1 cellular context compared by ENCODE assay signal in the genomic region with DNA sequence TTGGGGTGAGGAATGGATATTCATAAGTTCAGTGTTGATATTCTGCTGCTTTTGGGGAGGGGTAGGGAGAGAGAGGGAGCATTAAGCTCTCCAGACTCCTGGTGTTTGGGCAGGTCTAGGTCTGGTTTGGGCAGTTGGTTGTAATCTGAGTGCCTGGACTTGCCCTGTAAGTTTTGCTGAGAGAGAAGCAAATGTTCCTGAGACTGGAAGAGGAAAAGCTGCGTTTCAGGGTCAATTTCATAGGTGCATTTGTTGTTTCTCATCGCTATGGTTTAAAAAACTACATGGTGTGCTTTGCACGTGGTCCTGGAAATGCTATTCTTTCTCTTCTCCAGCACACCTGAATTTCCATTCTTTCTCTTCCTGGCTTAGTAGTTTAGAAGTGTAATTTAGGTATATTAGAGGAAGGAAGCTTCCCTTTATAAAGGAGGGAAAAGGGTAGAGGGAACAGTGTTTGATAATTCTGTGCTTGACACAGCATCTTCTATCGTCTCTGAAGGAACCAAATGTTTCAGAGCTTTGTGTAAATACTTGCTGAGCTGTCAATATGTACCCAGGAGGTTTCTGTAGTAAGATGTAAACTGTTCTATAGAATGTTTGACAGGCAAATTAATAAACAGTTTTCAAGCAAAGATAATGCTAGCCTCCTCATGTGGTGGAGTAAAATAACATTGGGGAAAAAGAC.
TF ChIP-seq lines count a peak whose summit lies in the region.

No MANE protein-coding gene starts in this region.

TF ChIP-seq in K562, 482 proteins besides CTCF, POLR2A, EP300 and RAD21:
- TF ChIP-seq, protein P1, sequence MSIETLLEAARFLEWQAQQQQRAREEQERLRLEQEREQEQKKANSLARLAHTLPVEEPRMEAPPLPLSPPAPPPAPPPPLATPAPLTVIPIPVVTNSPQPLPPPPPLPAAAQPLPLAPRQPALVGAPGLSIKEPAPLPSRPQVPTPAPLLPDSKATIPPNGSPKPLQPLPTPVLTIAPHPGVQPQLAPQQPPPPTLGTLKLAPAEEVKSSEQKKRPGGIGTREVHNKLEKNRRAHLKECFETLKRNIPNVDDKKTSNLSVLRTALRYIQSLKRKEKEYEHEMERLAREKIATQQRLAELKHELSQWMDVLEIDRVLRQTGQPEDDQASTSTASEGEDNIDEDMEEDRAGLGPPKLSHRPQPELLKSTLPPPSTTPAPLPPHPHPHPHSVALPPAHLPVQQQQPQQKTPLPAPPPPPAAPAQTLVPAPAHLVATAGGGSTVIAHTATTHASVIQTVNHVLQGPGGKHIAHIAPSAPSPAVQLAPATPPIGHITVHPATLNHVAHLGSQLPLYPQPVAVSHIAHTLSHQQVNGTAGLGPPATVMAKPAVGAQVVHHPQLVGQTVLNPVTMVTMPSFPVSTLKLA (conservative IDR thresholded peaks at IDR 0.05), result peak in 1 of 2 experiments; percentile 54; a peak in 1 of 4 replicates
- TF ChIP-seq SUPT5H (IDR thresholded peaks at IDR 0.05) (peak; percentile 6; the same call in 1 of the 2 replicates), SNRNP70 (optimal IDR thresholded peaks at IDR 0.05; ENCODE audit: low read depth, low read length) (no peak), IRF9 (tag; IDR thresholded peaks at IDR 0.05) (no peak), MAFG (tag; conservative IDR thresholded peaks at IDR 0.05) (peak; percentile 43), HINFP (tag; conservative IDR thresholded peaks at IDR 0.05; ENCODE audit: low read depth) (no peak), ARID2 (IDR thresholded peaks at IDR 0.05) (0 out of 2 replicates have a peak, but pooled peaks have one; percentile 16), POLR2AphosphoS5 (IDR thresholded peaks at IDR 0.05; ENCODE audit: control insufficient read depth, insufficient read depth, low read depth, low read length) (peak; percentile 50; the same call in 1 of the 2 replicates), ZNF551 (CRISPR knock-in tag; IDR thresholded peaks at IDR 0.05) (no peak), RFX5 (IDR thresholded peaks at IDR 0.05; ENCODE audit: low read depth, low read length) (no peak), PHB2 (IDR thresholded peaks at IDR 0.05; ENCODE audit: low read depth) (no peak), LARP7 (IDR thresholded peaks at IDR 0.05) (no peak), C11orf30 (IDR thresholded peaks at IDR 0.05; ENCODE audit: low read depth) (peak; percentile 80), SREBF2 (CRISPR knock-in tag; IDR thresholded peaks at IDR 0.05) (0 out of 2 replicates have a peak, but pooled peaks have one; percentile 63), TGIF2 (CRISPR knock-in tag; IDR thresholded peaks at IDR 0.05) (no peak), HMBOX1 (IDR thresholded peaks at IDR 0.05) (peak; percentile 36; the same call in 1 of the 2 replicates), NR2C1 (IDR thresholded peaks at IDR 0.05) (no peak), NR2C1 (tag; IDR thresholded peaks at IDR 0.05) (no peak), MAFK (IDR thresholded peaks at IDR 0.05; ENCODE audit: low read length) (peak; percentile 16; the same call in 1 of the 2 replicates), ZNF324 (CRISPR knock-in tag; IDR thresholded peaks at IDR 0.05) (no peak), MAZ (CRISPR knock-in tag; conservative IDR thresholded peaks at IDR 0.05 in 1 of 2, IDR thresholded peaks at IDR 0.05 in 1 of 2) (0 out of 4 replicates have a peak, but pooled peaks of 1 of the 2 experiments have one; percentile 39), FOXJ2 (tag; IDR thresholded peaks at IDR 0.05) (no peak), ZNF316 (IDR thresholded peaks at IDR 0.05) (peak; percentile 90), ZNF436 (CRISPR knock-in tag; IDR thresholded peaks at IDR 0.05) (no peak), HDAC6 (IDR thresholded peaks at IDR 0.05; ENCODE audit: low read depth, low read length) (no peak), MAFF (IDR thresholded peaks at IDR 0.05; ENCODE audit: low read length) (peak; percentile 36; the same call in 1 of the 2 replicates)
- TF ChIP-seq, protein P2, sequence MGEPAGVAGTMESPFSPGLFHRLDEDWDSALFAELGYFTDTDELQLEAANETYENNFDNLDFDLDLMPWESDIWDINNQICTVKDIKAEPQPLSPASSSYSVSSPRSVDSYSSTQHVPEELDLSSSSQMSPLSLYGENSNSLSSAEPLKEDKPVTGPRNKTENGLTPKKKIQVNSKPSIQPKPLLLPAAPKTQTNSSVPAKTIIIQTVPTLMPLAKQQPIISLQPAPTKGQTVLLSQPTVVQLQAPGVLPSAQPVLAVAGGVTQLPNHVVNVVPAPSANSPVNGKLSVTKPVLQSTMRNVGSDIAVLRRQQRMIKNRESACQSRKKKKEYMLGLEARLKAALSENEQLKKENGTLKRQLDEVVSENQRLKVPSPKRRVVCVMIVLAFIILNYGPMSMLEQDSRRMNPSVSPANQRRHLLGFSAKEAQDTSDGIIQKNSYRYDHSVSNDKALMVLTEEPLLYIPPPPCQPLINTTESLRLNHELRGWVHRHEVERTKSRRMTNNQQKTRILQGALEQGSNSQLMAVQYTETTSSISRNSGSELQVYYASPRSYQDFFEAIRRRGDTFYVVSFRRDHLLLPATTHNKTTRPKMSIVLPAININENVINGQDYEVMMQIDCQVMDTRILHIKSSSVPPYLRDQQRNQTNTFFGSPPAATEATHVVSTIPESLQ (CRISPR knock-in tag; IDR thresholded peaks at IDR 0.05), result 0 out of 2 replicates have a peak, but pooled peaks have one; percentile 50
TF ChIP-seq in K562: peak in this region for 13.
